28 cellular contexts compared by ENCODE assay signal in the genomic region with DNA sequence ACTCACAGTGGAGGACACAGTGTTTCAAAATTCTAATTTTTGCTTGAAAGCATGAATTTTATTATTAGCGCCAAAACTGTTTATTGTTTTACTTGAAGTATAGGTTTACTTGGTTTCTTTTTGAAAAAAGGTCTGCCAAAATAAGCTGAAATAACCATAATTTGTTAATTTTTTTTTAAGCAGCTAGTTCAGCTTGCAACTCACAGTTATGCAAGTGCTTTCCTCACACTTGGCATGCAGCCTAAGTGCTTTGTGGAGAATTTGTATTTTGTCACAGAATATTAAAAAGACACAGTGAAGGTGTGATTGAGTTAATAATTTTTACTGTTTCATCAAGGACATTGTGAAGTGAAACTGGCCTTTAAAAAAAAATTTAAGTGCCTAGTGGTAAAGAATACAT.
"Had no signal": no experiment of that assay in that cellular context is flagged by ENCODE, and none has a peak within 500 bp of the region (broad histone marks: within the 10 kb centered on the region; RNA-seq: fewer than 3 reads in every experiment).

No MANE protein-coding gene starts in this region.

- ATAC-seq: natural killer cell; psoas muscle; right cardiac atrium; sciatic nerve; stimulated activated memory B cell treated with anti-CD40 and anti-IgM and Interleukin-4, amounts not matched to agents 10 μg/mL and 1 μg/mL and 100 μg/mL, for 72 hours; stimulated activated naive CD8-positive, alpha-beta T cell treated with anti-CD3 and anti-CD28 coated beads, Interleukin-15, amount 100 ng/mL, for 72 hours; stimulated activated naive CD8-positive, alpha-beta T cell treated with anti-CD3 and anti-CD28 coated beads, Interleukin-15, Interleukin-2, amounts not matched to agents 100 U/mL and 50 U/mL, for 24 hours; upper lobe of right lung had no signal

- H3K9me3 ChIP-seq: ovary, psoas muscle, spleen, suprapubic skin, testis, tibial artery, transverse colon, upper lobe of right lung, uterus had no signal

- H3K36me3 ChIP-seq: neural progenitor cell, ovary, spleen, suprapubic skin, tibial artery, transverse colon, upper lobe of right lung, uterus had no signal

- H3K9ac ChIP-seq: neural progenitor cell, parathyroid adenoma had no signal

- H3K4me1 ChIP-seq: psoas muscle, testis, uterus had no signal

- H3K4me3 ChIP-seq: neural progenitor cell, ovary, psoas muscle, skin epidermis, smooth muscle cell, spleen, suprapubic skin, testis, tibial artery, transverse colon, upper lobe of right lung, uterus had no signal

- H3K27me3 ChIP-seq: neural progenitor cell, ovary, spleen, suprapubic skin, testis, tibial artery, transverse colon, upper lobe of right lung, uterus had no signal

- H2AFZ ChIP-seq: neural progenitor cell, parathyroid adenoma had no signal

- H3K27ac ChIP-seq: neural progenitor cell, ovary, parathyroid adenoma, psoas muscle, skin epidermis, spleen, suprapubic skin, testis, tibial artery, transverse colon, upper lobe of right lung, uterus had no signal

- DNase-seq: natural killer cell; occipital lobe; posterior cingulate gyrus; psoas muscle; right cardiac atrium; spleen; stimulated activated CD4-positive, alpha-beta T cell treated with anti-CD3 and anti-CD28 coated beads, Interleukin-12 subunit alpha, Interleukin-12 subunit beta, amount 100 ng/mL, for 4 hours; stimulated activated CD4-positive, alpha-beta T cell treated with anti-CD3 and anti-CD28 coated beads, Interleukin-1b, Interleukin-23, amount 100 ng/mL, for 48 hours; stimulated activated CD4-positive, alpha-beta T cell treated with anti-CD3 and anti-CD28 coated beads, Interleukin-4, amount 100 ng/mL, for 1 hour; stimulated activated CD4-positive, alpha-beta T cell treated with anti-CD3 and anti-CD28 coated beads, Interleukin-4, amount 100 ng/mL, for 4 hours; stimulated activated CD8-positive, alpha-beta memory T cell treated with anti-CD3 and anti-CD28 coated beads, Interleukin-4, amount 100 ng/mL, for 48 hours; stimulated activated naive CD4-positive, alpha-beta T cell; stimulated activated naive CD8-positive, alpha-beta T cell treated with anti-CD3 and anti-CD28 coated beads, Interleukin-15, amount 100 ng/mL, for 72 hours; stimulated activated naive CD8-positive, alpha-beta T cell treated with anti-CD3 and anti-CD28 coated beads, Interleukin-15, Interleukin-2, amounts not matched to agents 100 U/mL and 50 U/mL, for 24 hours; substantia nigra; testis; tibial artery; transverse colon; upper lobe of right lung; uterus had no signal

- H3K4me2 ChIP-seq: neural progenitor cell, smooth muscle cell had no signal
